In genomic region chr17:42097691-42098661, GRCh38 we compare ENCODE assay signal across 9 cellular contexts. TPM values are rescaled to one million over a fixed set of nuclear protein-coding genes. Genes with fewer than 3 reads are reported as not detected.
DNase-seq lines count a peak whose midpoint lies in the region; ATAC-seq lines count a peak whose summit lies in the region.
"Had no signal": no experiment of that assay in that cellular context is flagged by ENCODE, and none has a peak within 500 bp of the region (broad histone marks: within the 10 kb centered on the region; RNA-seq: fewer than 3 reads in every experiment).

A gene with protein sequence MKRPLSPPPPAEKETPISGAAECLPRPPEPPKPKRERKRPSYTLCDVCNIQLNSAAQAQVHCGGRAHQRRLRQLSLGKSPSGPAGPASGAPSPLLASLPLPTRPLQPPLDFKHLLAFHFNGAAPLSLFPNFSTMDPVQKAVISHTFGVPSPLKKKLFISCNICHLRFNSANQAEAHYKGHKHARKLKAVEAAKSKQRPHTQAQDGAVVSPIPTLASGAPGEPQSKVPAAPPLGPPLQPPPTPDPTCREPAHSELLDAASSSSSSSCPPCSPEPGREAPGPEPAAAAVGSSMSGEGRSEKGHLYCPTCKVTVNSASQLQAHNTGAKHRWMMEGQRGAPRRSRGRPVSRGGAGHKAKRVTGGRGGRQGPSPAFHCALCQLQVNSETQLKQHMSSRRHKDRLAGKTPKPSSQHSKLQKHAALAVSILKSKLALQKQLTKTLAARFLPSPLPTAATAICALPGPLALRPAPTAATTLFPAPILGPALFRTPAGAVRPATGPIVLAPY (minus strand): TSS chr17:42098473. CDS start chr17:42063056, 35,417 bp downstream.

- no peaks in the 10 kb centered on the region for H3F3A ChIP-seq in GM23248 (ENCODE audit: insufficient read depth)

- peaks cover 25% of the 10 kb centered on the region for H3K27me3 Mint-ChIP-seq in CD4-positive, CD25-positive, alpha-beta regulatory T cell

- peak within 1 kb of the TSS in 2 of 4 donors; percentile 39 to 57 for H3K4me3 Mint-ChIP-seq in CD4-positive, CD25-positive, alpha-beta regulatory T cell

- H3K9me2 ChIP-seq in GM23248 (ENCODE audit: insufficient read depth), result no peaks in the 10 kb centered on the region

- H3K4me3 ChIP-seq in CD4-positive, CD25-positive, alpha-beta regulatory T cell (ENCODE audit: low read depth, low read length), result no peak within 1 kb of the TSS
- no peak within 1 kb of the TSS for H3K4me3 ChIP-seq in mesendoderm (ENCODE audit: low read length)
- no peak within 1 kb of the TSS for H3K4me3 ChIP-seq in GM23248
- H3K4me3 ChIP-seq: cardiac muscle cell had no signal

- H3K79me1 ChIP-seq in mesendoderm (ENCODE audit: low read length), result no peaks in the 10 kb centered on the region

- H4K5ac ChIP-seq in mesendoderm (ENCODE audit: low read length), result no peak within 1 kb of the TSS

- peaks cover 4% of the 10 kb centered on the region for H3K36me3 Mint-ChIP-seq in CD4-positive, CD25-positive, alpha-beta regulatory T cell

- H3K27ac Mint-ChIP-seq in CD4-positive, CD25-positive, alpha-beta regulatory T cell, result peak within 1 kb of the TSS in 2 of 3 donors; percentile 62 to 74

- no peak within 1 kb of the TSS for H4K8ac ChIP-seq in mesendoderm (ENCODE audit: low read depth, low read length)

- no CpG with 5 or more reads among the region's 53 CpGs for WGBS in mesendoderm (ENCODE audit: extremely low coverage, insufficient coverage, low lambda C conversion rate)
- 13 to 17% methylated on average over 39 to 53 of the region's 53 CpGs for WGBS in GM23248 (ENCODE audit: low coverage in 1 of 2, low lambda C conversion rate in 2 of 2, missing lambda C conversion rate in 2 of 2), 2 experiments

- H3K9me3 ChIP-seq in CD4-positive, CD25-positive, alpha-beta regulatory T cell (ENCODE audit: control insufficient read depth in 2 of 2, low read length in 2 of 2), result no peaks in the 10 kb centered on the region
- H3K9me3 ChIP-seq in GM23248 (ENCODE audit: low read depth), result no peaks in the 10 kb centered on the region

- no peak within 1 kb of the TSS for H3K4ac ChIP-seq in mesendoderm (ENCODE audit: low read depth, low read length)

- H3K23ac ChIP-seq in mesendoderm (ENCODE audit: low read length), result no peak within 1 kb of the TSS

- H3K4me2 ChIP-seq in mesendoderm (ENCODE audit: low read length) (peak within 1 kb of the TSS; percentile 28), GM23248 (ENCODE audit: unreplicated experiment) (no peak within 1 kb of the TSS)

- no peaks in the 10 kb centered on the region for H3K9me3 Mint-ChIP-seq in CD4-positive, CD25-positive, alpha-beta regulatory T cell

- no peak within 1 kb of the TSS for H2BK120ac ChIP-seq in mesendoderm (ENCODE audit: low read depth, low read length)

- peaks cover 0 to 12% (median under 1%) of the 10 kb centered on the region in 4 donors for H3K4me1 Mint-ChIP-seq in CD4-positive, CD25-positive, alpha-beta regulatory T cell

- no peak within 1 kb of the TSS for H2BK5ac ChIP-seq in mesendoderm (ENCODE audit: low read length)

- H3K36me3 ChIP-seq in CD4-positive, CD25-positive, alpha-beta regulatory T cell (ENCODE audit: control insufficient read depth, insufficient read depth, low read length), result no peaks in the 10 kb centered on the region
- no peaks in the 10 kb centered on the region for H3K36me3 ChIP-seq in mesendoderm (ENCODE audit: control insufficient read depth, insufficient read depth, low read length)
- H3K36me3 ChIP-seq in GM23248 (ENCODE audit: low read depth), result no peaks in the 10 kb centered on the region
- H3K36me3 ChIP-seq: cardiac muscle cell had no signal

- H3K79me2 ChIP-seq in mesendoderm (ENCODE audit: control insufficient read depth, insufficient read depth, low read length), result no peaks in the 10 kb centered on the region
- no peaks in the 10 kb centered on the region for H3K79me2 ChIP-seq in GM23248 (ENCODE audit: insufficient read depth)

- no peak within 1 kb of the TSS for H2BK15ac ChIP-seq in mesendoderm (replicated peaks; ENCODE audit: low read depth)

- DNase-seq in CD4-positive, CD25-positive, alpha-beta regulatory T cell, result peak in 2 of 3 donors; percentile 23 to 33
- DNase-seq in NCI-H2107 treated with DMSO at 0.1 percent for 48 hours (lab: John Stamatoyannopoulos, UW; ENCODE audit: unreplicated experiment) (peak; percentile 7), mesendoderm (no peak), NCI-H2029 (lab: John Stamatoyannopoulos, UW) (no peak), hypothalamus (lab: John Stamatoyannopoulos, UW) (no peak), GM23248 (no peak)
- DNase-seq in activated naive CD4-positive, alpha-beta T cell treated with Interleukin-2 at 50 U/mL for 16 hours, result peak; percentile 48

- H3K9ac ChIP-seq in mesendoderm (ENCODE audit: low read length) (no peak within 1 kb of the TSS), GM23248 (no peak within 1 kb of the TSS)

- H2AK5ac ChIP-seq in mesendoderm (ENCODE audit: low read length), result no peak within 1 kb of the TSS

- no peaks in the 10 kb centered on the region for H4K20me1 ChIP-seq in GM23248 (ENCODE audit: insufficient read depth)

- H3K56ac ChIP-seq in mesendoderm (ENCODE audit: low read length), result no peak within 1 kb of the TSS

- in situ Hi-C loops in GM23248 (cut with MboI), result no loop called here

- peaks cover 5% of the 10 kb centered on the region for H3K27me3 ChIP-seq in CD4-positive, CD25-positive, alpha-beta regulatory T cell (ENCODE audit: control insufficient read depth, insufficient read depth, low read length)
- H3K27me3 ChIP-seq in mesendoderm (ENCODE audit: insufficient read depth, low read length, poor library complexity), result peaks cover 11% of the 10 kb centered on the region
- peaks cover 13% of the 10 kb centered on the region for H3K27me3 ChIP-seq in GM23248 (replicated peaks; ENCODE audit: insufficient read depth)

- H3K27ac ChIP-seq in CD4-positive, CD25-positive, alpha-beta regulatory T cell (ENCODE audit: insufficient read depth, low read length, poor library complexity, severe bottlenecking), result no peak within 1 kb of the TSS
- H3K27ac ChIP-seq in mesendoderm (ENCODE audit: low read depth, low read length), result no peak within 1 kb of the TSS
- no peak within 1 kb of the TSS for H3K27ac ChIP-seq in GM23248
- H3K27ac ChIP-seq: cardiac muscle cell had no signal

- no peak within 1 kb of the TSS for H2AFZ ChIP-seq in GM23248

- ATAC-seq in CD4-positive, CD25-positive, alpha-beta regulatory T cell (ENCODE audit: low read depth in 2 of 2), result peak; percentile 33 to 40
- ATAC-seq in HG03432 (IDR thresholded peaks at IDR 0.05; ENCODE audit: unreplicated experiment), result no peak

- H3K4me1 ChIP-seq in CD4-positive, CD25-positive, alpha-beta regulatory T cell (ENCODE audit: control insufficient read depth, insufficient read depth, low read length, poor library complexity, severe bottlenecking), result peaks cover 11% of the 10 kb centered on the region
- H3K4me1 ChIP-seq in mesendoderm (ENCODE audit: control insufficient read depth, low read depth, low read length) (no peaks in the 10 kb centered on the region), GM23248 (ENCODE audit: insufficient read depth) (no peaks in the 10 kb centered on the region)

- no peak within 1 kb of the TSS for H3K18ac ChIP-seq in mesendoderm (ENCODE audit: low read length)

RNA-seq across cellular contexts. Expression of the gene that starts here (rescaled TPM):
- not detected for total RNA-seq in CD4-positive, CD25-positive, alpha-beta regulatory T cell
- polyA plus RNA-seq in CD4-positive, CD25-positive, alpha-beta regulatory T cell, result under 1 TPM in 1 of 4 donors, not detected in 3; 0.21 TPM
- 3.5 TPM for polyA plus RNA-seq in mesendoderm (2013, experiment 1 of 2)
- polyA plus RNA-seq in mesendoderm (2013, experiment 2 of 2), result 3.2 TPM
- total RNA-seq in GM23248 (2014; rRNA removed; shearing (Covaris generic)), result not detected in 2 replicates
- not detected in 2 replicates for polyA plus RNA-seq in GM23248 (2016; fragmentation: Nextera tagmentation; extraction: Ambion mirVana)

Comparison
In these comparisons a context has a peak if more than half of its experiments do, and no peak if none do; other contexts are left out.
1. Peak in DNase-seq and ATAC-seq in CD4-positive, CD25-positive, alpha-beta regulatory T cell; RNA of the gene not detected or under 1 TPM.
2. DNase-seq: peak in NCI-H2107 treated with DMSO at 0.1 percent for 48 hours (single experiment) and activated naive CD4-positive, alpha-beta T cell treated with Interleukin-2 at 50 U/mL for 16 hours (single experiment); none in mesendoderm (single experiment), NCI-H2029 (single experiment), hypothalamus (0 of 51) and GM23248 (single experiment).